In the genomic region with DNA sequence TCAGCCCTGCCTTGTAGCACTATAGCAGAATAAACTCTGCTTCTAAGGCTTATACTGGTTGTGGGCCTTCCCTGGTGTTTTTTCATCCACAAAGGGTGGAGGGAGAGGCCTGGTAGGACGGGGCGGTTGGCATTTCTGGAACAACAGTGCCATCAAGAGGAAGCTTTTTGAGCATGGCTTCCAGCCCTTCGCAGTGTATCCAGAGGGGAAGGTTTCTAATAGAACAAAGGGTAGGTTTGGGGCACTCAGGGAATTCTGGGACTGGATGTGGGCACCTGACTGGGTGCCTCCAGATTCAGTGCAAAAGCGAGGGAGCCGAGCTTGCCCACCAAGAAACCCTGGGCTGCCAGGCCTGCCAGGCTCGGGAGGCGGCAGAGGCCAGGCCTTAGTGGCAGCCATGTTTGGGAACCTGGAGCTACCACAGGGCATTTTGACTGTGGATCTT, we compare ENCODE assay signal across 1 cellular context.
A peak's percentile ranks its signal among the peaks of the same experiment; 100 is the strongest.
TF ChIP-seq lines count a peak whose summit lies in the region.

No MANE protein-coding gene starts in this region.

TF ChIP-seq in GM12878, 131 proteins besides CTCF, POLR2A, EP300 and RAD21 (continued from another document):
- TF ChIP-seq RUNX3 (IDR thresholded peaks at IDR 0.05; ENCODE audit: low read length) (peak; percentile 51), SP1 (IDR thresholded peaks at IDR 0.05; ENCODE audit: low read depth, low read length) (peak; percentile 66), ATF7 (IDR thresholded peaks at IDR 0.05; ENCODE audit: low read depth) (no peak), ETV6 (conservative IDR thresholded peaks at IDR 0.05 in 1 of 2, IDR thresholded peaks at IDR 0.05 in 1 of 2; ENCODE audit: borderline replicate concordance in 1 of 2, low read depth in 1 of 2) (peak in 1 of 2 experiments; percentile 36; a peak in 1 of 4 replicates), EED (IDR thresholded peaks at IDR 0.05; ENCODE audit: low read depth) (peak; percentile 73), ZNF384 (IDR thresholded peaks at IDR 0.05; ENCODE audit: borderline replicate concordance, low read depth, low read length) (peak; percentile 100), JUNB (IDR thresholded peaks at IDR 0.05) (no peak), MEF2A (IDR thresholded peaks at IDR 0.05; ENCODE audit: insufficient read depth, low read depth, low read length) (0 out of 2 replicates have a peak, but pooled peaks have one; percentile 21), CREM (IDR thresholded peaks at IDR 0.05; ENCODE audit: low read depth) (peak; percentile 45; the same call in 1 of the 2 replicates), MYB (IDR thresholded peaks at IDR 0.05; ENCODE audit: borderline replicate concordance, low read depth, low read length) (no peak), NFIC (IDR thresholded peaks at IDR 0.05; ENCODE audit: low read depth, low read length) (no peak), ZBED1 (IDR thresholded peaks at IDR 0.05; ENCODE audit: borderline replicate concordance) (peak; percentile 64; the same call in 1 of the 2 replicates), GATAD2B (conservative IDR thresholded peaks at IDR 0.05; ENCODE audit: low read depth) (no peak), STAT3 (IDR thresholded peaks at IDR 0.05; ENCODE audit: low read depth, low read length) (no peak), RCOR1 (conservative IDR thresholded peaks at IDR 0.05; ENCODE audit: low read depth, low read length) (no peak)
- TF ChIP-seq, protein P1, sequence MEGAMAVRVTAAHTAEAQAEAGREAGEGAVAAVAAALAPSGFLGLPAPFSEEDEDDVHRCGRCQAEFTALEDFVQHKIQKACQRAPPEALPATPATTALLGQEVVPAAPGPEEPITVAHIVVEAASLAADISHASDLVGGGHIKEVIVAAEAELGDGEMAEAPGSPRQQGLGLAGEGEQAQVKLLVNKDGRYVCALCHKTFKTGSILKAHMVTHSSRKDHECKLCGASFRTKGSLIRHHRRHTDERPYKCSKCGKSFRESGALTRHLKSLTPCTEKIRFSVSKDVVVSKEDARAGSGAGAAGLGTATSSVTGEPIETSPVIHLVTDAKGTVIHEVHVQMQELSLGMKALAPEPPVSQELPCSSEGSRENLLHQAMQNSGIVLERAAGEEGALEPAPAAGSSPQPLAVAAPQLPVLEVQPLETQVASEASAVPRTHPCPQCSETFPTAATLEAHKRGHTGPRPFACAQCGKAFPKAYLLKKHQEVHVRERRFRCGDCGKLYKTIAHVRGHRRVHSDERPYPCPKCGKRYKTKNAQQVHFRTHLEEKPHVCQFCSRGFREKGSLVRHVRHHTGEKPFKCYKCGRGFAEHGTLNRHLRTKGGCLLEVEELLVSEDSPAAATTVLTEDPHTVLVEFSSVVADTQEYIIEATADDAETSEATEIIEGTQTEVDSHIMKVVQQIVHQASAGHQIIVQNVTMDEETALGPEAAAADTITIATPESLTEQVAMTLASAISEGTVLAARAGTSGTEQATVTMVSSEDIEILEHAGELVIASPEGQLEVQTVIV (IDR thresholded peaks at IDR 0.05; ENCODE audit: borderline replicate concordance, partially characterized antibody): no peak
- TF ChIP-seq, protein P2, sequence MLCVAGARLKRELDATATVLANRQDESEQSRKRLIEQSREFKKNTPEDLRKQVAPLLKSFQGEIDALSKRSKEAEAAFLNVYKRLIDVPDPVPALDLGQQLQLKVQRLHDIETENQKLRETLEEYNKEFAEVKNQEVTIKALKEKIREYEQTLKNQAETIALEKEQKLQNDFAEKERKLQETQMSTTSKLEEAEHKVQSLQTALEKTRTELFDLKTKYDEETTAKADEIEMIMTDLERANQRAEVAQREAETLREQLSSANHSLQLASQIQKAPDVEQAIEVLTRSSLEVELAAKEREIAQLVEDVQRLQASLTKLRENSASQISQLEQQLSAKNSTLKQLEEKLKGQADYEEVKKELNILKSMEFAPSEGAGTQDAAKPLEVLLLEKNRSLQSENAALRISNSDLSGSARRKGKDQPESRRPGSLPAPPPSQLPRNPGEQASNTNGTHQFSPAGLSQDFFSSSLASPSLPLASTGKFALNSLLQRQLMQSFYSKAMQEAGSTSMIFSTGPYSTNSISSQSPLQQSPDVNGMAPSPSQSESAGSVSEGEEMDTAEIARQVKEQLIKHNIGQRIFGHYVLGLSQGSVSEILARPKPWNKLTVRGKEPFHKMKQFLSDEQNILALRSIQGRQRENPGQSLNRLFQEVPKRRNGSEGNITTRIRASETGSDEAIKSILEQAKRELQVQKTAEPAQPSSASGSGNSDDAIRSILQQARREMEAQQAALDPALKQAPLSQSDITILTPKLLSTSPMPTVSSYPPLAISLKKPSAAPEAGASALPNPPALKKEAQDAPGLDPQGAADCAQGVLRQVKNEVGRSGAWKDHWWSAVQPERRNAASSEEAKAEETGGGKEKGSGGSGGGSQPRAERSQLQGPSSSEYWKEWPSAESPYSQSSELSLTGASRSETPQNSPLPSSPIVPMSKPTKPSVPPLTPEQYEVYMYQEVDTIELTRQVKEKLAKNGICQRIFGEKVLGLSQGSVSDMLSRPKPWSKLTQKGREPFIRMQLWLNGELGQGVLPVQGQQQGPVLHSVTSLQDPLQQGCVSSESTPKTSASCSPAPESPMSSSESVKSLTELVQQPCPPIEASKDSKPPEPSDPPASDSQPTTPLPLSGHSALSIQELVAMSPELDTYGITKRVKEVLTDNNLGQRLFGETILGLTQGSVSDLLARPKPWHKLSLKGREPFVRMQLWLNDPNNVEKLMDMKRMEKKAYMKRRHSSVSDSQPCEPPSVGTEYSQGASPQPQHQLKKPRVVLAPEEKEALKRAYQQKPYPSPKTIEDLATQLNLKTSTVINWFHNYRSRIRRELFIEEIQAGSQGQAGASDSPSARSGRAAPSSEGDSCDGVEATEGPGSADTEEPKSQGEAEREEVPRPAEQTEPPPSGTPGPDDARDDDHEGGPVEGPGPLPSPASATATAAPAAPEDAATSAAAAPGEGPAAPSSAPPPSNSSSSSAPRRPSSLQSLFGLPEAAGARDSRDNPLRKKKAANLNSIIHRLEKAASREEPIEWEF (IDR thresholded peaks at IDR 0.05; ENCODE audit: insufficient replicate concordance, low read depth, low read length): no peak
- TF ChIP-seq, protein P3, sequence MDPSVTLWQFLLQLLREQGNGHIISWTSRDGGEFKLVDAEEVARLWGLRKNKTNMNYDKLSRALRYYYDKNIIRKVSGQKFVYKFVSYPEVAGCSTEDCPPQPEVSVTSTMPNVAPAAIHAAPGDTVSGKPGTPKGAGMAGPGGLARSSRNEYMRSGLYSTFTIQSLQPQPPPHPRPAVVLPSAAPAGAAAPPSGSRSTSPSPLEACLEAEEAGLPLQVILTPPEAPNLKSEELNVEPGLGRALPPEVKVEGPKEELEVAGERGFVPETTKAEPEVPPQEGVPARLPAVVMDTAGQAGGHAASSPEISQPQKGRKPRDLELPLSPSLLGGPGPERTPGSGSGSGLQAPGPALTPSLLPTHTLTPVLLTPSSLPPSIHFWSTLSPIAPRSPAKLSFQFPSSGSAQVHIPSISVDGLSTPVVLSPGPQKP (IDR thresholded peaks at IDR 0.05; ENCODE audit: low read depth, low read length): no peak
